Comparison of ENCODE assay signal across 8 cellular contexts in genomic region chr5:35857606-35858205, GRCh38. TPM values are rescaled to one million over a fixed set of nuclear protein-coding genes. Genes with fewer than 3 reads are reported as not detected.
DNase-seq lines count a peak whose midpoint lies in the region; TF ChIP-seq lines count a peak whose summit lies in the region.

No MANE protein-coding gene starts in this region.

- peaks cover 47% of the 10 kb centered on the region for H3K4me1 ChIP-seq in PC-9 (replicated peaks; ENCODE audit: insufficient read depth)
- peaks cover 4% of the 10 kb centered on the region; the same call in 1 of the 2 replicates for H3K4me1 ChIP-seq in MM.1S (ENCODE audit: low read length)

- H3K27me3 ChIP-seq in PC-9 (ENCODE audit: insufficient read depth, low read depth): no peaks in the 10 kb centered on the region
- no peaks in the 10 kb centered on the region for H3K27me3 ChIP-seq in MM.1S (replicated peaks; ENCODE audit: insufficient read depth, low read length)

- DNase-seq in ELR (ENCODE audit: low read depth): peak; percentile 95
- peak in 1 of 2 experiments; percentile 83 for DNase-seq in PC-9
- peak; percentile 84 for DNase-seq in dermis blood vessel endothelial cell
- DNase-seq in renal cortical epithelial cell (ENCODE audit: low read depth): peak; percentile 90
- no peak for DNase-seq in SKM-1 treated with dmso at 0.1 percent for 144 hours (lab: John Stamatoyannopoulos, UW; ENCODE audit: unreplicated experiment)
- DNase-seq in NCI-H510A treated with DMSO at 0.1 percent for 48 hours (lab: John Stamatoyannopoulos, UW): no peak
- no peak for DNase-seq in MM.1S
- DNase-seq in NCI-H748 (lab: John Stamatoyannopoulos, UW; ENCODE audit: unreplicated experiment): no peak

- H3K9ac ChIP-seq in MM.1S (ENCODE audit: low read length): no peak overlapping the region

- H4K20me1 ChIP-seq in PC-9 (ENCODE audit: insufficient read depth): no peaks in the 10 kb centered on the region
- no peaks in the 10 kb centered on the region for H4K20me1 ChIP-seq in MM.1S (ENCODE audit: insufficient read depth, low read length)

- H3K4me3 ChIP-seq in PC-9 (no peak overlapping the region), MM.1S (ENCODE audit: low read length) (no peak overlapping the region)

- POLR2A ChIA-PET in PC-9 (lab: Charles Lee; ENCODE audit: unreplicated experiment): no interaction called here

- no peak for TF ChIP-seq CTCF in PC-9 (conservative IDR thresholded peaks at IDR 0.05)
- TF ChIP-seq CTCF in MM.1S (IDR thresholded peaks at IDR 0.05; ENCODE audit: low read length): no peak

- CTCF ChIA-PET in PC-9 (lab: Charles Lee): no interaction called here

- no peaks in the 10 kb centered on the region for H3K36me3 ChIP-seq in PC-9 (ENCODE audit: low read depth)
- H3K36me3 ChIP-seq in MM.1S (replicated peaks; ENCODE audit: insufficient read depth, low read length): no peaks in the 10 kb centered on the region

- no peak overlapping the region for H2AFZ ChIP-seq in PC-9
- no peak overlapping the region for H2AFZ ChIP-seq in MM.1S (ENCODE audit: low read length)

- no peaks in the 10 kb centered on the region; the same call in 1 of the 2 replicates for H3K9me3 ChIP-seq in PC-9 (ENCODE audit: insufficient read depth, low read depth)
- no peaks in the 10 kb centered on the region for H3K9me3 ChIP-seq in MM.1S (replicated peaks; ENCODE audit: insufficient read depth, low read length)

- H3K4me2 ChIP-seq in PC-9 (peak overlapping the region; percentile 45), MM.1S (ENCODE audit: low read depth, low read length) (no peak overlapping the region)

- BruUV-seq in PC-9 (replicated peaks; lab: Mats Ljungman, UMichigan): no TSS peak

- H3F3A ChIP-seq in PC-9 (ENCODE audit: insufficient read depth, low read depth) (peaks cover 14% of the 10 kb centered on the region), MM.1S (ENCODE audit: insufficient read depth, low read length) (no peaks in the 10 kb centered on the region)

- H3K79me2 ChIP-seq in PC-9 (ENCODE audit: low read depth): no peaks in the 10 kb centered on the region
- H3K79me2 ChIP-seq in MM.1S (ENCODE audit: low read length): no peaks in the 10 kb centered on the region

- H3K9me2 ChIP-seq in PC-9 (ENCODE audit: insufficient read depth) (no peaks in the 10 kb centered on the region), MM.1S (replicated peaks; ENCODE audit: insufficient read depth, low read length) (no peaks in the 10 kb centered on the region)

- intact Hi-C loops in PC-9 (cut with micrococcal nuclease; ENCODE audit: unreplicated experiment): no loop called here

- H3K27ac ChIP-seq in PC-9: peak overlapping the region; percentile 35; the same call in 1 of the 2 replicates
- no peak overlapping the region for H3K27ac ChIP-seq in MM.1S (ENCODE audit: low read length)

RNA-seq across cellular contexts. Expression of gene IL7R, which starts 1.0 kb away (rescaled TPM):
- total RNA-seq in PC-9 (2021) (0.41 TPM in 1 of 2 replicates, not detected in the other), dermis blood vessel endothelial cell (0.51 and 2.2 TPM in 2 replicates), renal cortical epithelial cell (0.05 and 4.9 TPM in 2 replicates)

Comparison
In these comparisons a context has a peak if more than half of its experiments do, and no peak if none do; other contexts are left out.
1. DNase-seq: peak in ELR (single experiment), dermis blood vessel endothelial cell (single experiment) and renal cortical epithelial cell (single experiment); none in SKM-1 treated with dmso at 0.1 percent for 144 hours (single experiment), NCI-H510A treated with DMSO at 0.1 percent for 48 hours (single experiment), MM.1S (single experiment) and NCI-H748 (single experiment).